ENCODE assay signal across 21 cellular contexts in genomic region chr17:57957120-57957850, GRCh38. TPM values are rescaled to one million over a fixed set of nuclear protein-coding genes. Genes with fewer than 3 reads are reported as not detected.
DNase-seq lines count a peak whose midpoint lies in the region; ATAC-seq, FAIRE-seq and TF ChIP-seq lines count a peak whose summit lies in the region.
"Had no signal": no experiment of that assay in that cellular context is flagged by ENCODE, and none has a peak within 500 bp of the region (broad histone marks: within the 10 kb centered on the region; RNA-seq: fewer than 3 reads in every experiment).

No MANE protein-coding gene starts in this region.

- no peak for ATAC-seq in CD4-positive, alpha-beta T cell (ENCODE audit: poor library complexity)
- no peak for ATAC-seq in RWPE2 (ENCODE audit: low read depth)
- ATAC-seq in HepG2: no peak
- no peak for ATAC-seq in gastrocnemius medialis
- no peak for ATAC-seq in GM18519 (IDR thresholded peaks at IDR 0.05; ENCODE audit: low FRiP score, unreplicated experiment)
- ATAC-seq in GM21619 (IDR thresholded peaks at IDR 0.05; ENCODE audit: unreplicated experiment): no peak
- ATAC-seq: K562, mucosa of descending colon had no signal

- H3K36me3 Mint-ChIP-seq in CD4-positive, alpha-beta T cell (ENCODE audit: low read depth): no peaks in the 10 kb centered on the region
- H3K36me3 Mint-ChIP-seq: activated CD8-positive, alpha-beta memory T cell treated with anti-CD3 and anti-CD28 coated beads, Interleukin-2, amount 10 ng/mL, durations not matched to agents 7 days and 5 days had no signal

- peaks cover 45% of the 10 kb centered on the region for H3K27me3 Mint-ChIP-seq in CD4-positive, alpha-beta T cell

- H3K9me3 ChIP-seq in CD4-positive, alpha-beta T cell (ENCODE audit: control insufficient read depth, low read length): no peaks in the 10 kb centered on the region
- H3K9me3 ChIP-seq in RWPE2 (ENCODE audit: severe bottlenecking) (no peaks in the 10 kb centered on the region), HepG2 (ENCODE audit: low read length) (no peaks in the 10 kb centered on the region), gastrocnemius medialis (no peaks in the 10 kb centered on the region)
- H3K9me3 ChIP-seq: mucosa of descending colon had no signal

- peak overlapping the region; percentile 20 for H2AFZ ChIP-seq in HepG2 (ENCODE audit: low read length)
- H2AFZ ChIP-seq: parathyroid adenoma had no signal

- no peak for TF ChIP-seq POLR2A in HepG2 (IDR thresholded peaks at IDR 0.05; ENCODE audit: insufficient read depth in 1 of 2, low read depth in 2 of 2, low read length in 2 of 2)
- no peak for TF ChIP-seq POLR2A in gastrocnemius medialis (IDR thresholded peaks at IDR 0.05)

- peaks cover 13% of the 10 kb centered on the region for H3K27me3 ChIP-seq in CD4-positive, alpha-beta T cell (ENCODE audit: control insufficient read depth, insufficient read depth, low read length)
- no peaks in the 10 kb centered on the region for H3K27me3 ChIP-seq in RWPE2 (ENCODE audit: insufficient read depth, poor library complexity, severe bottlenecking)
- peaks cover 16 to 48% of the 10 kb centered on the region in 2 experiments for H3K27me3 ChIP-seq in HepG2 (ENCODE audit: control insufficient read depth in 1 of 2, insufficient read depth in 2 of 2, low read length in 2 of 2)
- H3K27me3 ChIP-seq in gastrocnemius medialis: no peaks in the 10 kb centered on the region

- H4K20me1 ChIP-seq in HepG2 (ENCODE audit: insufficient read depth, low read length): no peaks in the 10 kb centered on the region

- no TSS peak for BruUV-seq in HepG2 (replicated peaks; lab: Mats Ljungman, UMichigan)

- CTCF ChIA-PET in CD4-positive, alpha-beta T cell (lab: Charles Lee): interaction anchor here (1.3 kb wide), 1 partner anchor 42 kb away, joined by 3 read pairs; no protein-coding TSS in a partner anchor
- CTCF ChIA-PET in HepG2 (lab: Yijun Ruan, JAX; ENCODE audit: low intra/inter-chr PET ratio, low total read pairs): no interaction called here

- no peak overlapping the region for H3K9ac ChIP-seq in HepG2 (ENCODE audit: insufficient read depth, low read depth, low read length)
- H3K9ac ChIP-seq: parathyroid adenoma had no signal

- no peak for TF ChIP-seq CTCF in CD4-positive, alpha-beta T cell (IDR thresholded peaks at IDR 0.05)
- TF ChIP-seq CTCF in RWPE2 (IDR thresholded peaks at IDR 0.05; ENCODE audit: poor library complexity, severe bottlenecking) (no peak), HepG2 (CRISPR knock-in tag; IDR thresholded peaks at IDR 0.05) (no peak), gastrocnemius medialis (IDR thresholded peaks at IDR 0.05 in 4 of 5, conservative IDR thresholded peaks at IDR 0.05 in 1 of 5) (no peak)

- TF ChIP-seq EP300 in HepG2 (IDR thresholded peaks at IDR 0.05; ENCODE audit: low read depth in 2 of 2, low read length in 2 of 2): no peak
- TF ChIP-seq EP300 in HepG2 (CRISPR knock-in tag; IDR thresholded peaks at IDR 0.05; ENCODE audit: borderline replicate concordance): no peak

- intact Hi-C loops in CD4-positive, alpha-beta T cell (cut with DNase I, micrococcal nuclease): no loop called here
- intact Hi-C loops in HepG2 (cut with micrococcal nuclease; ENCODE audit: unreplicated experiment): loop anchor here (2.0 kb wide), 1 partner anchor 30 kb away; no protein-coding TSS in a partner anchor
- intact Hi-C loops in gastrocnemius medialis (cut with DNase I; ENCODE audit: low total_unique reads): no loop called here

- no peak overlapping the region for H3K27ac Mint-ChIP-seq in CD4-positive, alpha-beta T cell
- H3K27ac Mint-ChIP-seq: activated CD8-positive, alpha-beta memory T cell treated with anti-CD3 and anti-CD28 coated beads, Interleukin-2, amount 10 ng/mL, durations not matched to agents 7 days and 5 days; T-helper 2 cell treated with Interferon-gamma antibody and Interleukin-4, amounts not matched to agents 5 μg/mL and 100 μg/mL, for 36 hours had no signal

- WGBS in HepG2 (ENCODE audit: low lambda C conversion rate): 64% methylated on average over 8 of the region's 8 CpGs

- FAIRE-seq in HepG2 (lab: Jason Lieb, UNC): no peak
- FAIRE-seq: K562 had no signal

- no peak overlapping the region for H3K27ac ChIP-seq in CD4-positive, alpha-beta T cell (ENCODE audit: low read depth, low read length)
- no peak overlapping the region for H3K27ac ChIP-seq in RWPE2 (ENCODE audit: poor library complexity, severe bottlenecking)
- no peak overlapping the region for H3K27ac ChIP-seq in HepG2 (ENCODE audit: extremely low read length, insufficient read depth, low read length)
- peak overlapping the region in 3 of 4 donors; percentile 25 to 83 (median 29) for H3K27ac ChIP-seq in gastrocnemius medialis
- H3K27ac ChIP-seq: HL-60, parathyroid adenoma had no signal

- no peak overlapping the region for H3K4me3 ChIP-seq in RWPE2 (ENCODE audit: severe bottlenecking)
- no peak overlapping the region for H3K4me3 ChIP-seq in HepG2 (replicated peaks in 1 of 3; ENCODE audit: insufficient read depth in 1 of 3, low read depth in 2 of 3, low read length in 3 of 3)
- H3K4me3 ChIP-seq in gastrocnemius medialis: no peak overlapping the region
- H3K4me3 ChIP-seq: GM12878, K562, mucosa of descending colon had no signal

- in situ Hi-C loops in HepG2 (cut with HindIII; ENCODE audit: extremely low pct_ligation_motif_present, low pct_unique_long_range_greater_than_20kb) (no loop called here), gastrocnemius medialis (cut with MboI; ENCODE audit: low sequenced_read_pairs in 4 of 4) (no loop called here)

- H3K9me3 Mint-ChIP-seq in CD4-positive, alpha-beta T cell: no peaks in the 10 kb centered on the region
- H3K9me3 Mint-ChIP-seq: T-helper 2 cell treated with Interferon-gamma antibody and Interleukin-4, amounts not matched to agents 5 μg/mL and 100 μg/mL, for 36 hours had no signal

- DNase-seq in CD4-positive, alpha-beta T cell: no peak
- peak; percentile 29 for DNase-seq in RWPE2 (ENCODE audit: low spot score)
- no peak for DNase-seq in HepG2 (ENCODE audit: low spot score)
- DNase-seq in gastrocnemius medialis: no peak
- DNase-seq in NOMO-1 treated with dmso at 0.1 percent for 144 hours (lab: John Stamatoyannopoulos, UW; ENCODE audit: unreplicated experiment): no peak
- no peak for DNase-seq in COR-L47 (lab: John Stamatoyannopoulos, UW)
- DNase-seq: activated CD8-positive, alpha-beta memory T cell treated with anti-CD3 and anti-CD28 coated beads, Interleukin-2, amount 10 ng/mL, durations not matched to agents 7 days and 5 days; anterior cingulate cortex; GDM1; mucosa of descending colon; NCI-H1048; NCI-H2081 treated with DMSO at 0.1 percent for 48 hours; NCI-H510A; SHP77 had no signal

- POLR2A ChIA-PET in CD4-positive, alpha-beta T cell (lab: Charles Lee): interaction anchor here (1.4 to 2.4 kb wide), 2 partner anchors 10 to 24 kb away, joined by 4 to 12 read pairs; no protein-coding TSS in a partner anchor
- POLR2A ChIA-PET in HepG2 (lab: Yijun Ruan, JAX): interaction anchor here (3.1 kb wide), 1 partner anchor 10 kb away, joined by 21 read pairs; no protein-coding TSS in a partner anchor

- no peak overlapping the region for H3K4me2 ChIP-seq in HepG2 (ENCODE audit: low read depth, low read length)

- no peak for TF ChIP-seq RAD21 in HepG2 (CRISPR knock-in tag; IDR thresholded peaks at IDR 0.05)

- H3K4me3 Mint-ChIP-seq in CD4-positive, alpha-beta T cell: peak overlapping the region; percentile 20
- H3K4me3 Mint-ChIP-seq: activated CD8-positive, alpha-beta memory T cell treated with anti-CD3 and anti-CD28 coated beads, Interleukin-2, amount 10 ng/mL, durations not matched to agents 7 days and 5 days had no signal

- peaks cover 15% of the 10 kb centered on the region for H3K4me1 ChIP-seq in RWPE2 (ENCODE audit: insufficient read depth, poor library complexity, severe bottlenecking)
- peaks cover 57% of the 10 kb centered on the region for H3K4me1 ChIP-seq in HepG2 (ENCODE audit: insufficient read depth, low read length)
- H3K4me1 ChIP-seq in gastrocnemius medialis: peaks cover 36 to 40% of the 10 kb centered on the region in 2 donors

- H3K36me3 ChIP-seq in RWPE2 (ENCODE audit: low read depth) (no peaks in the 10 kb centered on the region), HepG2 (replicated peaks in 1 of 2; ENCODE audit: control insufficient read depth in 1 of 2, insufficient read depth in 2 of 2, low read length in 2 of 2) (no peaks in the 10 kb centered on the region), gastrocnemius medialis (no peaks in the 10 kb centered on the region)

- H3K4me1 Mint-ChIP-seq in CD4-positive, alpha-beta T cell (ENCODE audit: low read depth): peaks cover 25% of the 10 kb centered on the region

- no peaks in the 10 kb centered on the region for H3K79me2 ChIP-seq in HepG2 (ENCODE audit: insufficient read depth, low read length)
- H3K79me2 ChIP-seq: parathyroid adenoma had no signal

RNA-seq across cellular contexts. Expression of gene CUEDC1, which starts 2.1 kb away (rescaled TPM):
- 1 to 10 TPM in 1 of 2 experiments, under 1 TPM in 1; 0.41 to 1.0 TPM for total RNA-seq in CD4-positive, alpha-beta T cell
- total RNA-seq in HepG2 (2016; rRNA removed; fragmentation: Illumina TruSeq; extraction: Trizol) (4.2 and 7.4 TPM in 2 replicates), gastrocnemius medialis (10 to 100 TPM; 31.2 to 43.9 (median 34.3) TPM)
- total RNA-seq in HepG2 (2016; cell fraction: cytosol; rRNA removed; fragmentation: Illumina TruSeq; extraction: Trizol; ENCODE audit: low read depth): 4.1 and 4.7 TPM in 2 replicates
- 3.5 and 7.9 TPM in 2 replicates for total RNA-seq in HepG2 (2016; cell fraction: insoluble cytoplasmic fraction; rRNA removed; fragmentation: Illumina TruSeq; extraction: Trizol)
- 7.6 and 8.6 TPM in 2 replicates for total RNA-seq in HepG2 (2016; cell fraction: membrane; rRNA removed; fragmentation: Illumina TruSeq; extraction: Trizol)
- total RNA-seq in HepG2 (2016; cell fraction: nucleus; rRNA removed; fragmentation: Illumina TruSeq; extraction: Trizol): 9.6 and 11.9 TPM in 2 replicates
- polyA plus RNA-seq in HepG2 (2011; rRNA removed): 12.9 and 14.4 TPM in 2 replicates
- 8.1 and 8.6 TPM in 2 replicates for polyA plus RNA-seq in HepG2 (2011; cell fraction: cytosol; rRNA removed)
- polyA plus RNA-seq in HepG2 (2011; cell fraction: nucleus; rRNA removed): 36.7 and 43.5 TPM in 2 replicates
- polyA plus RNA-seq in HepG2 (2012): 9.8 and 10.2 TPM in 2 replicates
- 9.4 and 11.1 TPM in 2 replicates for polyA plus RNA-seq in HepG2 (2016; cell fraction: cytosol; fragmentation: Illumina TruSeq; extraction: Trizol; ENCODE audit: low read depth)
- 9.2 and 10.0 TPM in 2 replicates for polyA plus RNA-seq in HepG2 (2016; cell fraction: insoluble cytoplasmic fraction; fragmentation: Illumina TruSeq; extraction: Trizol; ENCODE audit: low read depth)
- 15.4 and 16.0 TPM in 2 replicates for polyA plus RNA-seq in HepG2 (2016; cell fraction: membrane; fragmentation: Illumina TruSeq; extraction: Trizol; ENCODE audit: low read depth)
- polyA plus RNA-seq in HepG2 (2016; cell fraction: nucleus; fragmentation: Illumina TruSeq; extraction: Trizol; ENCODE audit: insufficient read depth, low read depth): 33.7 and 36.2 TPM in 2 replicates
- 2.9 and 6.8 TPM in 2 replicates for polyA minus RNA-seq in HepG2 (2011; rRNA and poly(A)+ RNA removed; ENCODE audit: low replicate concordance)
- 5.1 and 7.3 TPM in 2 replicates for polyA minus RNA-seq in HepG2 (2011; cell fraction: cytosol; rRNA and poly(A)+ RNA removed)
- 6.6 and 8.2 TPM in 2 replicates for polyA minus RNA-seq in HepG2 (2011; cell fraction: nucleus; rRNA and poly(A)+ RNA removed)
- total RNA-seq: activated CD8-positive, alpha-beta memory T cell treated with anti-CD3 and anti-CD28 coated beads, Interleukin-2, amount 10 ng/mL, durations not matched to agents 7 days and 5 days had no signal

RNA-seq across cellular contexts. Expression of gene VEZF1, which starts 30.8 kb away (rescaled TPM):
- total RNA-seq in CD4-positive, alpha-beta T cell: 10 to 100 TPM; 41.6 to 41.7 TPM
- total RNA-seq in HepG2 (2016; rRNA removed; fragmentation: Illumina TruSeq; extraction: Trizol) (45.9 and 48.0 TPM in 2 replicates), gastrocnemius medialis (100 to 1,000 TPM in 3 of 4 donors, 10 to 100 TPM in 1; 99.9 to 137 (median 106) TPM)
- total RNA-seq in HepG2 (2016; cell fraction: cytosol; rRNA removed; fragmentation: Illumina TruSeq; extraction: Trizol; ENCODE audit: low read depth): 8.8 and 10.8 TPM in 2 replicates
- total RNA-seq in HepG2 (2016; cell fraction: insoluble cytoplasmic fraction; rRNA removed; fragmentation: Illumina TruSeq; extraction: Trizol): 41.9 and 43.4 TPM in 2 replicates
- 42.3 and 48.6 TPM in 2 replicates for total RNA-seq in HepG2 (2016; cell fraction: membrane; rRNA removed; fragmentation: Illumina TruSeq; extraction: Trizol)
- 31.1 and 37.8 TPM in 2 replicates for total RNA-seq in HepG2 (2016; cell fraction: nucleus; rRNA removed; fragmentation: Illumina TruSeq; extraction: Trizol)
- 41.3 and 49.7 TPM in 2 replicates for polyA plus RNA-seq in HepG2 (2011; rRNA removed)
- 27.7 and 34.7 TPM in 2 replicates for polyA plus RNA-seq in HepG2 (2011; cell fraction: cytosol; rRNA removed)
- polyA plus RNA-seq in HepG2 (2011; cell fraction: nucleus; rRNA removed): 30.2 and 33.3 TPM in 2 replicates
- 38.9 and 45.7 TPM in 2 replicates for polyA plus RNA-seq in HepG2 (2012)
- polyA plus RNA-seq in HepG2 (2016; cell fraction: cytosol; fragmentation: Illumina TruSeq; extraction: Trizol; ENCODE audit: low read depth): 7.1 and 7.4 TPM in 2 replicates
- 34.8 and 42.4 TPM in 2 replicates for polyA plus RNA-seq in HepG2 (2016; cell fraction: insoluble cytoplasmic fraction; fragmentation: Illumina TruSeq; extraction: Trizol; ENCODE audit: low read depth)
- 22.0 and 25.5 TPM in 2 replicates for polyA plus RNA-seq in HepG2 (2016; cell fraction: membrane; fragmentation: Illumina TruSeq; extraction: Trizol; ENCODE audit: low read depth)
- polyA plus RNA-seq in HepG2 (2016; cell fraction: nucleus; fragmentation: Illumina TruSeq; extraction: Trizol; ENCODE audit: insufficient read depth, low read depth): 46.2 and 49.1 TPM in 2 replicates
- 41.4 and 56.9 TPM in 2 replicates for polyA minus RNA-seq in HepG2 (2011; rRNA and poly(A)+ RNA removed; ENCODE audit: low replicate concordance)
- polyA minus RNA-seq in HepG2 (2011; cell fraction: cytosol; rRNA and poly(A)+ RNA removed): 31.2 and 37.3 TPM in 2 replicates
- 32.7 and 46.6 TPM in 2 replicates for polyA minus RNA-seq in HepG2 (2011; cell fraction: nucleus; rRNA and poly(A)+ RNA removed)

RNA-seq across cellular contexts. Expression of gene SRSF1, which starts 49.8 kb away (rescaled TPM):
- 100 to 1,000 TPM; 115 to 121 TPM for total RNA-seq in CD4-positive, alpha-beta T cell
- total RNA-seq in HepG2 (2016; rRNA removed; fragmentation: Illumina TruSeq; extraction: Trizol) (445 and 520 TPM in 2 replicates), gastrocnemius medialis (10 to 100 TPM; 69.4 to 85.4 (median 82.2) TPM)
- 40.7 and 51.5 TPM in 2 replicates for total RNA-seq in HepG2 (2016; cell fraction: cytosol; rRNA removed; fragmentation: Illumina TruSeq; extraction: Trizol; ENCODE audit: low read depth)
- 472 and 528 TPM in 2 replicates for total RNA-seq in HepG2 (2016; cell fraction: insoluble cytoplasmic fraction; rRNA removed; fragmentation: Illumina TruSeq; extraction: Trizol)
- total RNA-seq in HepG2 (2016; cell fraction: membrane; rRNA removed; fragmentation: Illumina TruSeq; extraction: Trizol): 120 and 137 TPM in 2 replicates
- total RNA-seq in HepG2 (2016; cell fraction: nucleus; rRNA removed; fragmentation: Illumina TruSeq; extraction: Trizol): 332 and 353 TPM in 2 replicates
- polyA plus RNA-seq in HepG2 (2011; rRNA removed): 142 and 144 TPM in 2 replicates
- polyA plus RNA-seq in HepG2 (2011; cell fraction: cytosol; rRNA removed): 61.9 and 82.9 TPM in 2 replicates
- polyA plus RNA-seq in HepG2 (2011; cell fraction: nucleus; rRNA removed): 1,130 and 1,625 TPM in 2 replicates
- polyA plus RNA-seq in HepG2 (2012): 96.9 and 161 TPM in 2 replicates
- 19.4 and 20.4 TPM in 2 replicates for polyA plus RNA-seq in HepG2 (2016; cell fraction: cytosol; fragmentation: Illumina TruSeq; extraction: Trizol; ENCODE audit: low read depth)
- polyA plus RNA-seq in HepG2 (2016; cell fraction: insoluble cytoplasmic fraction; fragmentation: Illumina TruSeq; extraction: Trizol; ENCODE audit: low read depth): 411 and 445 TPM in 2 replicates
- 54.7 and 57.3 TPM in 2 replicates for polyA plus RNA-seq in HepG2 (2016; cell fraction: membrane; fragmentation: Illumina TruSeq; extraction: Trizol; ENCODE audit: low read depth)
- polyA plus RNA-seq in HepG2 (2016; cell fraction: nucleus; fragmentation: Illumina TruSeq; extraction: Trizol; ENCODE audit: insufficient read depth, low read depth): 359 and 383 TPM in 2 replicates
- 673 and 710 TPM in 2 replicates for polyA minus RNA-seq in HepG2 (2011; rRNA and poly(A)+ RNA removed; ENCODE audit: low replicate concordance)
- polyA minus RNA-seq in HepG2 (2011; cell fraction: cytosol; rRNA and poly(A)+ RNA removed): 78.3 and 89.3 TPM in 2 replicates
- polyA minus RNA-seq in HepG2 (2011; cell fraction: nucleus; rRNA and poly(A)+ RNA removed): 1,057 and 1,237 TPM in 2 replicates

Comparison
In these comparisons a context has a peak if more than half of its experiments do, and no peak if none do; other contexts are left out.
1. H3K27ac ChIP-seq: peak in gastrocnemius medialis (3 of 4); none in CD4-positive, alpha-beta T cell (single experiment), RWPE2 (single experiment) and HepG2 (single experiment).